29 cellular contexts compared by ENCODE assay signal in the genomic region with DNA sequence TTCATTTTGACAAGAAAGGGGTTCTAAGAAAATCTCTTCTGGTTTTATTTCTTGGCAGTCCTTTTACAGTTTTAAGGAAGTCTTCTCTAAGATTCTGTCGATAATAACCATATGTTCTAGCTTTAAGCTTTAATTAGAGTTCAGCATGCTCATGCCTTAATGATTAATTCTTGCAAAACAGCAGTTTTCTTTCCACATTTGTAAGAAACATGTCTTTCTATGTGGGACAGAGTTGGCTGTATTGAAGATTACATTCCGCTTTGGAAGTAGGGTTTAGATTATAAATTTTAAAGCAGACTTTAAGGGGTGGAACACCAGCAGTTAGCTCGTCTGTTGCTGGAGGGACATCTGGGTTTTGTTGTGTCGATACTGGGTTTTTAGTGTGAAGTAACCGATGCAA. TPM values are rescaled to one million over a fixed set of nuclear protein-coding genes. Genes with fewer than 3 reads are reported as not detected.
DNase-seq lines count a peak whose midpoint lies in the region; ATAC-seq and TF ChIP-seq lines count a peak whose summit lies in the region.
"Had no signal": no experiment of that assay in that cellular context is flagged by ENCODE, and none has a peak within 500 bp of the region (broad histone marks: within the 10 kb centered on the region; RNA-seq: fewer than 3 reads in every experiment).

No MANE protein-coding gene starts in this region.

- H3K27ac ChIP-seq in stomach = peak overlapping the region in 3 of 5 donors; percentile 13 to 35 (median 31)
- H3K27ac ChIP-seq: coronary artery, neutrophil, right lobe of liver had no signal

- DNase-seq in EH (ENCODE audit: low read depth) (peak; percentile 11), adipocyte (ENCODE audit: low read depth) (peak; percentile 86), fibroblast of the conjunctiva (ENCODE audit: low read depth) (peak; percentile 65), stomach (no peak), middle frontal gyrus (ENCODE audit: extremely low spot score, low spot score) (no peak), NCI-H226 (no peak)
- DNase-seq: activated naive CD4-positive, alpha-beta T cell; activated naive CD8-positive, alpha-beta T cell treated with anti-CD3 and anti-CD28 coated beads, Interleukin-2, amount 50 U/mL, for 24 hours; activated T-cell treated with anti-CD3 and anti-CD28 coated beads, Interleukin-2, amount 50 U/mL, for 4 hours; caudate nucleus; CD4-positive, alpha-beta T cell; DND-41; effector CD8-positive, alpha-beta T cell; erythroblast; HFFc6; hypothalamus; left colon; NCI-H1048; NCI-H2107; NCI-H748 treated with DMSO at 0.1 percent for 48 hours; right lobe of liver; SHP77 treated with DMSO at 0.1 percent for 48 hours; stimulated activated CD8-positive, alpha-beta memory T cell treated with anti-CD3 and anti-CD28 coated beads, Interleukin-4, amount 100 ng/mL, for 48 hours; T-helper 9 cell; trophoblast cell had no signal

- H3K27me3 ChIP-seq in adipocyte (replicated peaks; ENCODE audit: control insufficient read depth, insufficient read depth, low read length) (no peaks in the 10 kb centered on the region), stomach (no peaks in the 10 kb centered on the region)
- H3K27me3 ChIP-seq: neutrophil, right lobe of liver had no signal

- no peak for ATAC-seq in GM18873 (IDR thresholded peaks at IDR 0.05; ENCODE audit: low FRiP score, unreplicated experiment)
- ATAC-seq: activated naive CD8-positive, alpha-beta T cell treated with anti-CD3 and anti-CD28 coated beads, Interleukin-2, amount 50 U/mL, for 24 hours; activated T-cell treated with anti-CD3 and anti-CD28 coated beads, Interleukin-2, amount 50 U/mL, for 4 hours; left colon; right lobe of liver; WTC11 had no signal

- H3K4me1 ChIP-seq in adipocyte (ENCODE audit: control insufficient read depth, insufficient read depth, low read length) (peaks cover 27% of the 10 kb centered on the region), stomach (peaks cover 0 to 16% (median 0%) of the 10 kb centered on the region in 4 donors)

- H3K9me3 ChIP-seq in adipocyte (ENCODE audit: control insufficient read depth, low read length) (no peaks in the 10 kb centered on the region), stomach (no peaks in the 10 kb centered on the region)
- H3K9me3 ChIP-seq: neutrophil, right lobe of liver had no signal

- TF ChIP-seq EP300 in stomach (IDR thresholded peaks at IDR 0.05) = no peak

- H3K4me3 ChIP-seq in adipocyte (ENCODE audit: low read length) (peak overlapping the region; percentile 40), stomach (no peak overlapping the region)
- H3K4me3 ChIP-seq: coronary artery, right lobe of liver had no signal

- H3K36me3 ChIP-seq in adipocyte (ENCODE audit: control insufficient read depth, insufficient read depth, low read length, severe bottlenecking) (peaks cover 45% of the 10 kb centered on the region), stomach (peaks cover 20 to 92% (median 75%) of the 10 kb centered on the region in 4 donors)

- peak overlapping the region; percentile 49 for H3K9ac ChIP-seq in adipocyte (ENCODE audit: low read length)

- no peak for TF ChIP-seq POLR2A in stomach (IDR thresholded peaks at IDR 0.05)

- no peak for TF ChIP-seq CTCF in stomach (IDR thresholded peaks at IDR 0.05)

- WGBS in stomach, 5 donors = 73 to 89% (median 79%) methylated on average over 5 of the region's 5 CpGs

- intact Hi-C loops in stomach (cut with DNase I; ENCODE audit: low total_unique reads) = no loop called here

RNA-seq across cellular contexts. Expression of a gene that starts 35.2 kb away (rescaled TPM):
- total RNA-seq in stomach = 10 to 100 TPM; 49.6 to 70.6 (median 62.5) TPM
- 100 to 1,000 TPM in 1 of 3 donors, 10 to 100 TPM in 2; 58.1 to 128 (median 63.1) TPM for polyA plus RNA-seq in stomach

Comparison
In these comparisons a context has a peak if more than half of its experiments do, and no peak if none do; other contexts are left out.
1. DNase-seq: peak in EH (single experiment), adipocyte (single experiment) and fibroblast of the conjunctiva (single experiment); none in stomach (single experiment), middle frontal gyrus (single experiment) and NCI-H226 (single experiment).